Comparison of ENCODE assay signal across 14 cellular contexts in genomic region chr7:25777969-25778767, GRCh38.
A peak's percentile ranks its signal among the peaks of the same experiment; 100 is the strongest.
DNase-seq lines count a peak whose midpoint lies in the region; TF ChIP-seq lines count a peak whose summit lies in the region.
"Had no signal": no experiment of that assay in that cellular context is flagged by ENCODE, and none has a peak within 500 bp of the region (broad histone marks: within the 10 kb centered on the region; RNA-seq: fewer than 3 reads in every experiment).

No MANE protein-coding gene starts in this region.

- H3K36me3 Mint-ChIP-seq in neural crest cell (ENCODE audit: low read depth) (no peaks in the 10 kb centered on the region), osteocyte (ENCODE audit: unreplicated experiment) (no peaks in the 10 kb centered on the region)
- H3K36me3 Mint-ChIP-seq: activated CD4-positive, alpha-beta memory T cell treated with anti-CD3 and anti-CD28 coated beads for 36 hours; natural killer cell had no signal

- no peak overlapping the region for H3K4me3 Mint-ChIP-seq in neural crest cell
- no peak overlapping the region for H3K4me3 Mint-ChIP-seq in osteocyte (ENCODE audit: unreplicated experiment)
- H3K4me3 Mint-ChIP-seq: activated CD4-positive, alpha-beta memory T cell treated with anti-CD3 and anti-CD28 coated beads for 36 hours; activated naive CD8-positive, alpha-beta T cell treated with anti-CD3 and anti-CD28 coated beads, Interleukin-2, amount 50 U/mL, for 24 hours; effector memory CD8-positive, alpha-beta T cell; natural killer cell had no signal

- H3K9me3 Mint-ChIP-seq in neural crest cell = no peaks in the 10 kb centered on the region
- H3K9me3 Mint-ChIP-seq in osteocyte (ENCODE audit: unreplicated experiment) = peaks cover 5% of the 10 kb centered on the region
- H3K9me3 Mint-ChIP-seq: activated CD4-positive, alpha-beta memory T cell treated with anti-CD3 and anti-CD28 coated beads for 36 hours; activated naive CD8-positive, alpha-beta T cell treated with anti-CD3 and anti-CD28 coated beads, Interleukin-2, amount 50 U/mL, for 24 hours had no signal

- TF ChIP-seq CTCF in neural crest cell (conservative IDR thresholded peaks at IDR 0.05) (no peak), osteocyte (IDR thresholded peaks at IDR 0.05) (no peak)

- H3K27me3 Mint-ChIP-seq in neural crest cell (ENCODE audit: low read depth) (no peaks in the 10 kb centered on the region), osteocyte (ENCODE audit: unreplicated experiment) (no peaks in the 10 kb centered on the region)

- peaks cover 15% of the 10 kb centered on the region for H3K4me1 Mint-ChIP-seq in neural crest cell
- peaks cover 12% of the 10 kb centered on the region for H3K4me1 Mint-ChIP-seq in osteocyte (ENCODE audit: unreplicated experiment)
- H3K4me1 Mint-ChIP-seq: activated naive CD8-positive, alpha-beta T cell treated with anti-CD3 and anti-CD28 coated beads, Interleukin-2, amount 50 U/mL, for 24 hours; natural killer cell had no signal

- DNase-seq in DMS153 treated with DMSO at 0.1 percent for 48 hours (lab: John Stamatoyannopoulos, UW; ENCODE audit: unreplicated experiment) = peak; percentile 98
- DNase-seq in NCI-H1436 treated with DMSO at 0.1 percent for 48 hours (lab: John Stamatoyannopoulos, UW) = peak; percentile 90
- DNase-seq in NCI-H524 treated with DMSO at 0.1 percent for 48 hours (lab: John Stamatoyannopoulos, UW) = peak; percentile 90
- no peak for DNase-seq in neural crest cell (ENCODE audit: low read depth, low spot score)
- no peak for DNase-seq in RPMI8226
- no peak for DNase-seq in H4 (ENCODE audit: low spot score)
- DNase-seq in globus pallidus (ENCODE audit: low spot score) = no peak
- DNase-seq in osteocyte (ENCODE audit: extremely low spot score, unreplicated experiment) = no peak
- DNase-seq: activated CD4-positive, alpha-beta memory T cell treated with anti-CD3 and anti-CD28 coated beads for 36 hours; activated naive CD8-positive, alpha-beta T cell treated with anti-CD3 and anti-CD28 coated beads, Interleukin-2, amount 50 U/mL, for 24 hours; effector memory CD8-positive, alpha-beta T cell; natural killer cell; right lobe of liver; stimulated activated CD8-positive, alpha-beta memory T cell treated with anti-CD3 and anti-CD28 coated beads, Interleukin-4, amount 100 ng/mL, for 48 hours had no signal

- H3K27ac Mint-ChIP-seq in neural crest cell (ENCODE audit: unreplicated experiment) = peak overlapping the region; percentile 16
- H3K27ac Mint-ChIP-seq in osteocyte (ENCODE audit: unreplicated experiment) = no peak overlapping the region
- H3K27ac Mint-ChIP-seq: activated CD4-positive, alpha-beta memory T cell treated with anti-CD3 and anti-CD28 coated beads for 36 hours; activated naive CD8-positive, alpha-beta T cell treated with anti-CD3 and anti-CD28 coated beads, Interleukin-2, amount 50 U/mL, for 24 hours; effector memory CD8-positive, alpha-beta T cell; natural killer cell had no signal

Comparison
In these comparisons a context has a peak if more than half of its experiments do, and no peak if none do; other contexts are left out.
1. DNase-seq: peak in DMS153 treated with DMSO at 0.1 percent for 48 hours (single experiment), NCI-H1436 treated with DMSO at 0.1 percent for 48 hours (single experiment) and NCI-H524 treated with DMSO at 0.1 percent for 48 hours (single experiment); none in neural crest cell (single experiment), RPMI8226 (single experiment), H4 (single experiment), globus pallidus (single experiment) and osteocyte (single experiment).